In genomic region chr3:20235796-20236195, GRCh38 we compare ENCODE assay signal across 1 cellular context.
TF ChIP-seq lines count a peak whose summit lies in the region.

No MANE protein-coding gene starts in this region.

TF ChIP-seq in HepG2, 621 proteins besides CTCF, POLR2A, EP300 and RAD21 (continued from another document):
- TF ChIP-seq HMGXB3 (CRISPR knock-in tag; IDR thresholded peaks at IDR 0.05; ENCODE audit: borderline replicate concordance) (no peak), ARHGAP35 (CRISPR knock-in tag; IDR thresholded peaks at IDR 0.05; ENCODE audit: borderline replicate concordance) (no peak)
